8 cellular contexts compared by ENCODE assay signal in genomic region chr1:210250998-210251679, GRCh38. TPM values are rescaled to one million over a fixed set of nuclear protein-coding genes. Genes with fewer than 3 reads are reported as not detected.
A peak's percentile ranks its signal among the peaks of the same experiment; 100 is the strongest.
DNase-seq lines count a peak whose midpoint lies in the region; ATAC-seq, FAIRE-seq and TF ChIP-seq lines count a peak whose summit lies in the region.

No MANE protein-coding gene starts in this region.

- H4K5ac ChIP-seq in IMR-90 (ENCODE audit: low read depth, low read length), result no peak overlapping the region

- ATAC-seq in IMR-90 (ENCODE audit: low read depth), result peak; percentile 67
- ATAC-seq in HG02973 (IDR thresholded peaks at IDR 0.05; ENCODE audit: unreplicated experiment), result no peak

- no peak overlapping the region for H3K14ac ChIP-seq in IMR-90 (replicated peaks; ENCODE audit: low read depth, low read length)

- no peak overlapping the region for H3K18ac ChIP-seq in IMR-90 (ENCODE audit: low read depth, low read length)

- H2AFZ ChIP-seq in IMR-90 (replicated peaks; ENCODE audit: low read length, poor library complexity), result peak overlapping the region; percentile 75

- no peak overlapping the region for H2BK120ac ChIP-seq in IMR-90 (ENCODE audit: low read depth, low read length)

- no peak overlapping the region for H4K91ac ChIP-seq in IMR-90 (ENCODE audit: insufficient read depth, low read depth, low read length)

- no peaks in the 10 kb centered on the region for H4K20me1 ChIP-seq in IMR-90 (ENCODE audit: insufficient read depth, low read length)

- in situ Hi-C loops in IMR-90 (cut with MboI; ENCODE audit: low sequenced_read_pairs), result no loop called here

- CTCF ChIA-PET in IMR-90 (lab: Yijun Ruan, JAX), result no interaction called here

- peak overlapping the region; percentile 8; the same call in 1 of the 2 replicates for H3K4me2 ChIP-seq in IMR-90 (ENCODE audit: low read depth, low read length)

- TF ChIP-seq POLR2A in IMR-90 (IDR thresholded peaks at IDR 0.05; ENCODE audit: low read depth, low read length), result no peak
- no peak for TF ChIP-seq POLR2A in lower leg skin (IDR thresholded peaks at IDR 0.05)
- TF ChIP-seq POLR2A in stomach (IDR thresholded peaks at IDR 0.05), result no peak

- peaks cover 20% of the 10 kb centered on the region for H3K4me1 Mint-ChIP-seq in dendritic cell treated with granulocyte-macrophage colony-stimulating factor and Interleukin-4, amounts not matched to agents 40 ng/mL and 50 ng/mL, for 4 days (ENCODE audit: low read depth)

- H3K27me3 ChIP-seq in IMR-90 (ENCODE audit: control insufficient read depth, insufficient read depth, low read length) (peaks cover 65% of the 10 kb centered on the region), stomach (peaks cover 0 to 25% (median 10%) of the 10 kb centered on the region in 3 donors)

- no TSS peak for BruUV-seq in IMR-90 (replicated peaks; lab: Mats Ljungman, UMichigan)

- no peak overlapping the region for H3K56ac ChIP-seq in IMR-90 (ENCODE audit: extremely low read depth, insufficient read depth, low read length)

- TF ChIP-seq CTCF in IMR-90 (conservative IDR thresholded peaks at IDR 0.05; ENCODE audit: low read depth, low read length) (no peak), lower leg skin (IDR thresholded peaks at IDR 0.05) (no peak), stomach (IDR thresholded peaks at IDR 0.05) (no peak)

- intact Hi-C loops in IMR-90 (cut with micrococcal nuclease) (no loop called here), lower leg skin (cut with DNase I; ENCODE audit: low total_unique reads) (loop anchor here (1.0 kb wide), 1 partner anchor 17 kb away; no protein-coding TSS in a partner anchor), stomach (cut with DNase I; ENCODE audit: low total_unique reads) (no loop called here)
- intact Hi-C loops in dendritic cell treated with granulocyte-macrophage colony-stimulating factor and Interleukin-4, amounts not matched to agents 40 ng/mL and 50 ng/mL, for 4 days (cut with micrococcal nuclease), result no loop called here

- H3K9ac ChIP-seq in IMR-90 (ENCODE audit: low read depth, low read length), result no peak overlapping the region

- H3K36me3 ChIP-seq in IMR-90 (ENCODE audit: control insufficient read depth, insufficient read depth, low read length) (no peaks in the 10 kb centered on the region; the same call in 1 of the 2 replicates), stomach (no peaks in the 10 kb centered on the region)

- H3K4me3 ChIP-seq in IMR-90 (ENCODE audit: insufficient read depth, low read depth, low read length) (no peak overlapping the region; the same call in 1 of the 2 replicates), lower leg skin (ENCODE audit: low read depth, poor library complexity, severe bottlenecking) (peak overlapping the region; percentile 22), stomach (peak overlapping the region; percentile 53 to 64 (median 59))

- H2BK15ac ChIP-seq in IMR-90 (ENCODE audit: low read depth, low read length), result no peak overlapping the region

- H3K27ac ChIP-seq in IMR-90 (ENCODE audit: insufficient read depth, low read length), result no peak overlapping the region
- peak overlapping the region; percentile 66 to 87 (median 81) for H3K27ac ChIP-seq in stomach

- no peak for TF ChIP-seq RAD21 in IMR-90 (IDR thresholded peaks at IDR 0.05; ENCODE audit: low read length)

- no peak overlapping the region for H2BK5ac ChIP-seq in IMR-90 (ENCODE audit: low read depth, low read length, poor library complexity, severe bottlenecking)

- no peak overlapping the region for H4K8ac ChIP-seq in IMR-90 (ENCODE audit: low read depth in 2 of 2, low read length in 2 of 2)

- no peak overlapping the region for H3K4ac ChIP-seq in IMR-90 (ENCODE audit: low read depth, low read length)

- H3K4me1 ChIP-seq in IMR-90 (ENCODE audit: control insufficient read depth, insufficient read depth, low read length), result no peaks in the 10 kb centered on the region
- peaks cover 23 to 36% (median 28%) of the 10 kb centered on the region in 4 donors for H3K4me1 ChIP-seq in stomach

- H3K23ac ChIP-seq in IMR-90 (ENCODE audit: low read depth, low read length), result no peak overlapping the region

- H3K27ac Mint-ChIP-seq in dendritic cell treated with granulocyte-macrophage colony-stimulating factor and Interleukin-4, amounts not matched to agents 40 ng/mL and 50 ng/mL, for 4 days, result no peak overlapping the region

- no peak for TF ChIP-seq EP300 in stomach (IDR thresholded peaks at IDR 0.05)

- no peaks in the 10 kb centered on the region; the same call in 1 of the 2 replicates for H3K9me1 ChIP-seq in IMR-90 (ENCODE audit: insufficient read depth, low read length)

- dilution Hi-C loops in IMR-90 (cut with HindIII; ENCODE audit: low sequenced_read_pairs, unreplicated experiment), result no loop called here

- H3K9me3 Mint-ChIP-seq in dendritic cell treated with granulocyte-macrophage colony-stimulating factor and Interleukin-4, amounts not matched to agents 40 ng/mL and 50 ng/mL, for 4 days, result no peaks in the 10 kb centered on the region

- H2BK20ac ChIP-seq in IMR-90 (ENCODE audit: low read depth, low read length), result no peak overlapping the region

- no peak overlapping the region for H2AK9ac ChIP-seq in IMR-90 (replicated peaks; ENCODE audit: low read depth, low read length, poor library complexity)

- H2AK5ac ChIP-seq in IMR-90 (ENCODE audit: low read depth, low read length), result no peak overlapping the region

- DNase-seq in DMS 273 treated with DMSO at 0.1 percent for 48 hours (lab: John Stamatoyannopoulos, UW) (peak; percentile 57), IMR-90 (no peak), RCC 7860 (ENCODE audit: low spot score) (peak; percentile 74), lower leg skin (ENCODE audit: low spot score in 2 of 2) (no peak), stomach (peak; percentile 63), T-helper 9 cell (no peak)

- H3K36me3 Mint-ChIP-seq in dendritic cell treated with granulocyte-macrophage colony-stimulating factor and Interleukin-4, amounts not matched to agents 40 ng/mL and 50 ng/mL, for 4 days (ENCODE audit: low read depth), result no peaks in the 10 kb centered on the region

- H3K27me3 Mint-ChIP-seq in dendritic cell treated with granulocyte-macrophage colony-stimulating factor and Interleukin-4, amounts not matched to agents 40 ng/mL and 50 ng/mL, for 4 days, result peaks cover 72% of the 10 kb centered on the region

- H3K79me1 ChIP-seq in IMR-90 (ENCODE audit: low read depth in 1 of 2, low read length in 2 of 2), result no peaks in the 10 kb centered on the region

- H3K9me3 ChIP-seq in IMR-90 (ENCODE audit: control insufficient read depth, insufficient read depth, low read length) (no peaks in the 10 kb centered on the region), stomach (no peaks in the 10 kb centered on the region)

- FAIRE-seq in RCC 7860 (lab: Jason Lieb, UNC), result no peak

- WGBS in IMR-90 (ENCODE audit: extremely low coverage in 2 of 2, insufficient read length in 1 of 2), 2 experiments, result no CpG with 5 or more reads among the region's 37 CpGs
- WGBS in lower leg skin, 2 donors, result 0% methylated on average over 11 to 23 of the region's 37 CpGs
- WGBS in stomach, 5 donors, result 0 to 1% (median 1%) methylated on average over 20 to 37 of the region's 37 CpGs

- H3K4me3 Mint-ChIP-seq in dendritic cell treated with granulocyte-macrophage colony-stimulating factor and Interleukin-4, amounts not matched to agents 40 ng/mL and 50 ng/mL, for 4 days, result peak overlapping the region; percentile 78

- POLR2A ChIA-PET in IMR-90 (lab: Charles Lee; ENCODE audit: unreplicated experiment), result interaction anchor here (0.6 kb wide), 1 partner anchor 44 kb away, joined by 3 read pairs; no protein-coding TSS in a partner anchor

TF ChIP-seq in IMR-90, 13 proteins besides CTCF, POLR2A, EP300 and RAD21:
- no peak for TF ChIP-seq MAZ (IDR thresholded peaks at IDR 0.05; ENCODE audit: borderline replicate concordance, low read depth, low read length)
- no peak for TF ChIP-seq CHD1 (IDR thresholded peaks at IDR 0.05; ENCODE audit: low read depth, low read length)
- no peak for TF ChIP-seq ELK1 (IDR thresholded peaks at IDR 0.05; ENCODE audit: borderline replicate concordance, low read depth, low read length)
- no peak for TF ChIP-seq USF2 (IDR thresholded peaks at IDR 0.05; ENCODE audit: low read depth, low read length)

RNA-seq across cellular contexts. Expression of gene SERTAD4, which starts 18.5 kb away (rescaled TPM):
- total RNA-seq in IMR-90 (2012; rRNA removed) (under 0.01 TPM in 2 replicates), lower leg skin (10 to 100 TPM in 3 of 4 donors, 1 to 10 TPM in 1; 9.6 to 18.1 (median 14.9) TPM), stomach (1 to 10 TPM in 4 of 5 donors, under 1 TPM in 1; 0.29 to 5.4 (median 2.9) TPM)
- polyA plus RNA-seq in IMR-90 (2012; rRNA removed) (0.07 and 0.22 TPM in 2 replicates), stomach (1 to 10 TPM in 2 of 3 donors, under 1 TPM in 1; 0.46 to 3.7 (median 2.2) TPM)
- polyA plus RNA-seq in IMR-90 (2012; cell fraction: cytosol; rRNA removed), result 0.01 and 0.04 TPM in 2 replicates
- 0.03 and 0.11 TPM in 2 replicates for polyA plus RNA-seq in IMR-90 (2012; cell fraction: nucleus; rRNA removed; ENCODE audit: low replicate concordance)

Comparison
In these comparisons a context has a peak if more than half of its experiments do, and no peak if none do; other contexts are left out.
1. DNase-seq: peak in DMS 273 treated with DMSO at 0.1 percent for 48 hours (single experiment), RCC 7860 (single experiment) and stomach (single experiment); none in IMR-90 (single experiment), lower leg skin (0 of 2) and T-helper 9 cell (single experiment).